ENCODE assay signal across 1 cellular context in the genomic region with DNA sequence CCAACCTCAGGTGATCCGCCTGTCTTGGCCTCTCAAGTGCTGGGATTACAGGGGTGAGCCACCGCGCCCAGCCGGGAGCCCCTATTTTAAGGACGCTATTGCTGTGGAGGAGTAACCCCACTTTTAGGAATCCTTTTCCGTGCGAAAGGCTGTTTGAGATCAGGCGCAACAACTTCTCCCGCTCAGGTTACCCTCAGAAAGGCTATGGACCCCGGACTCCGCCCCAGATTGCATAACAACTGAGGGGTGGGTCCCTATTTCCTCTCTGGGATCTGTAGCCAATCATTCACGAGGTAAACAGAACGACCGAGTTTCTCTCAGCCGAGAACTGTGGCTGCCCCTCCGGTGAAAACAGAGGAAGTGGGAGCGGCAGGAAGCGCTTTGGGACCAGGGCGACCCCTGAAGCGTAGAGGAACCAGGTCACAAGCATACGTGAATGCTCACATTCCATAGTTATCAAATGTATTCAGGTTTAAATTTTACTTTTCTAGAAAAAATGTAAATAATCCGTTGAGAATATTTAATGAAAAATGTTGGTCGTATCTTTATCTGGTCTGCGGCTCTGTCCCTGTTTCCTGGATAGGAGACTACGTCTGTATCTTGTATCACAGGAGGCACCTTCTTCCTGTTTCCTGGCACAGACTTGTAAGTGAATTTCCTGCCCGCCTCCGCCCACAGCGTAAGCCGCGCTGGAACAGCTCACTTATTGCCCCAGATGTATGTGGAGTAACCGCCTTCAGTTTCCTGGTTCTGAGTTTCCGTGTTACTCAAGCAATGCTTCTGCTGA.
TF ChIP-seq lines count a peak whose summit lies in the region.

No MANE protein-coding gene starts in this region.

TF ChIP-seq in K562, 482 proteins besides CTCF, POLR2A, EP300 and RAD21 (continued from another document and continues in another):
- TF ChIP-seq, protein P1, sequence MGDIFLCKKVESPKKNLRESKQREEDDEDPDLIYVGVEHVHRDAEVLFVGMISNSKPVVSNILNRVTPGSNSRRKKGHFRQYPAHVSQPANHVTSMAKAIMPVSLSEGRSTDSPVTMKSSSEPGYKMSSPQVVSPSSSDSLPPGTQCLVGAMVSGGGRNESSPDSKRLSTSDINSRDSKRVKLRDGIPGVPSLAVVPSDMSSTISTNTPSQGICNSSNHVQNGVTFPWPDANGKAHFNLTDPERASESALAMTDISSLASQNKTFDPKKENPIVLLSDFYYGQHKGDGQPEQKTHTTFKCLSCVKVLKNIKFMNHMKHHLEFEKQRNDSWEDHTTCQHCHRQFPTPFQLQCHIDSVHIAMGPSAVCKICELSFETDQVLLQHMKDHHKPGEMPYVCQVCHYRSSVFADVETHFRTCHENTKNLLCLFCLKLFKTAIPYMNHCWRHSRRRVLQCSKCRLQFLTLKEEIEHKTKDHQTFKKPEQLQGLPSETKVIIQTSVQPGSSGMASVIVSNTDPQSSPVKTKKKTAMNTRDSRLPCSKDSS (IDR thresholded peaks at IDR 0.05; ENCODE audit: low read depth, partially characterized antibody), result no peak
- TF ChIP-seq SRF (CRISPR knock-in tag; IDR thresholded peaks at IDR 0.05) (no peak; a peak in 1 of 4 replicates), ZNF436 (CRISPR knock-in tag; IDR thresholded peaks at IDR 0.05) (no peak), MCM5 (IDR thresholded peaks at IDR 0.05; ENCODE audit: low read depth) (no peak), CC2D1A (IDR thresholded peaks at IDR 0.05) (peak; percentile 62; the same call in 1 of the 2 replicates), BMI1 (IDR thresholded peaks at IDR 0.05; ENCODE audit: low read length) (no peak), RCOR1 (IDR thresholded peaks at IDR 0.05; ENCODE audit: borderline replicate concordance in 1 of 2, low read depth in 2 of 2, low read length in 2 of 2) (peak in 1 of 2 experiments; percentile 44; a peak in 2 of 4 replicates), ZBTB17 (CRISPR knock-in tag; IDR thresholded peaks at IDR 0.05) (no peak), POLR2B (IDR thresholded peaks at IDR 0.05; ENCODE audit: low read depth, partially characterized antibody) (peak; percentile 86), ZNF212 (CRISPR knock-in tag; IDR thresholded peaks at IDR 0.05) (no peak), EP400 (IDR thresholded peaks at IDR 0.05) (peak; percentile 79), GABPB2 (CRISPR knock-in tag; conservative IDR thresholded peaks at IDR 0.05) (no peak), SRSF9 (IDR thresholded peaks at IDR 0.05; ENCODE audit: borderline replicate concordance, low read depth, low read length) (no peak), ZNF717 (CRISPR knock-in tag; IDR thresholded peaks at IDR 0.05) (no peak), MCM2 (IDR thresholded peaks at IDR 0.05; ENCODE audit: low read depth) (no peak), SMAD1 (IDR thresholded peaks at IDR 0.05; ENCODE audit: low read depth, low read length, partially characterized antibody) (peak; percentile 91), ZNF124 (CRISPR knock-in tag; IDR thresholded peaks at IDR 0.05) (no peak), ZBED1 (IDR thresholded peaks at IDR 0.05) (no peak; the same call in 1 of the 2 replicates), CBX1 (IDR thresholded peaks at IDR 0.05; ENCODE audit: low read depth) (peak; percentile 16; the same call in 1 of the 2 replicates), U2AF1 (optimal IDR thresholded peaks at IDR 0.05; ENCODE audit: low read depth, low read length) (no peak), ILK (tag; IDR thresholded peaks at IDR 0.05; ENCODE audit: borderline replicate concordance, low read depth) (no peak), ZNF134 (CRISPR knock-in tag; conservative IDR thresholded peaks at IDR 0.05) (no peak), HOXB6 (CRISPR knock-in tag; IDR thresholded peaks at IDR 0.05; ENCODE audit: borderline replicate concordance) (no peak), MEF2D (tag; conservative IDR thresholded peaks at IDR 0.05; ENCODE audit: low read depth) (no peak), ZNF644 (tag; IDR thresholded peaks at IDR 0.05; ENCODE audit: low read depth) (0 out of 2 replicates have a peak, but pooled peaks have one; percentile 8), MYC (IDR thresholded peaks at IDR 0.05; ENCODE audit: low read depth, low read length) (peak; percentile 36; the same call in 1 of the 2 replicates), MYC (CRISPR knock-in tag; IDR thresholded peaks at IDR 0.05; ENCODE audit: borderline replicate concordance, low read depth) (no peak), COPS2 (conservative IDR thresholded peaks at IDR 0.05) (no peak), TRIM28 (IDR thresholded peaks at IDR 0.05) (no peak), EHMT2 (IDR thresholded peaks at IDR 0.05) (no peak), BHLHE40 (IDR thresholded peaks at IDR 0.05; ENCODE audit: low read length) (peak; percentile 37; the same call in 1 of the 2 replicates), SMARCB1 (IDR thresholded peaks at IDR 0.05; ENCODE audit: insufficient read length, low read depth) (no peak), NFRKB (IDR thresholded peaks at IDR 0.05; ENCODE audit: low read depth) (peak; percentile 80), PHF20 (IDR thresholded peaks at IDR 0.05; ENCODE audit: partially characterized antibody) (no peak), SP2 (IDR thresholded peaks at IDR 0.05; ENCODE audit: extremely low read depth, low read depth, low read length, poor library complexity, severe bottlenecking) (no peak), RBM14 (IDR thresholded peaks at IDR 0.05; ENCODE audit: borderline replicate concordance, insufficient read depth, low read depth, low read length) (no peak)
- TF ChIP-seq, protein P2, sequence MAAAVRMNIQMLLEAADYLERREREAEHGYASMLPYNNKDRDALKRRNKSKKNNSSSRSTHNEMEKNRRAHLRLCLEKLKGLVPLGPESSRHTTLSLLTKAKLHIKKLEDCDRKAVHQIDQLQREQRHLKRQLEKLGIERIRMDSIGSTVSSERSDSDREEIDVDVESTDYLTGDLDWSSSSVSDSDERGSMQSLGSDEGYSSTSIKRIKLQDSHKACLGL (CRISPR knock-in tag; IDR thresholded peaks at IDR 0.05; ENCODE audit: borderline replicate concordance, poor library complexity, severe bottlenecking), result no peak
- TF ChIP-seq, protein P3, sequence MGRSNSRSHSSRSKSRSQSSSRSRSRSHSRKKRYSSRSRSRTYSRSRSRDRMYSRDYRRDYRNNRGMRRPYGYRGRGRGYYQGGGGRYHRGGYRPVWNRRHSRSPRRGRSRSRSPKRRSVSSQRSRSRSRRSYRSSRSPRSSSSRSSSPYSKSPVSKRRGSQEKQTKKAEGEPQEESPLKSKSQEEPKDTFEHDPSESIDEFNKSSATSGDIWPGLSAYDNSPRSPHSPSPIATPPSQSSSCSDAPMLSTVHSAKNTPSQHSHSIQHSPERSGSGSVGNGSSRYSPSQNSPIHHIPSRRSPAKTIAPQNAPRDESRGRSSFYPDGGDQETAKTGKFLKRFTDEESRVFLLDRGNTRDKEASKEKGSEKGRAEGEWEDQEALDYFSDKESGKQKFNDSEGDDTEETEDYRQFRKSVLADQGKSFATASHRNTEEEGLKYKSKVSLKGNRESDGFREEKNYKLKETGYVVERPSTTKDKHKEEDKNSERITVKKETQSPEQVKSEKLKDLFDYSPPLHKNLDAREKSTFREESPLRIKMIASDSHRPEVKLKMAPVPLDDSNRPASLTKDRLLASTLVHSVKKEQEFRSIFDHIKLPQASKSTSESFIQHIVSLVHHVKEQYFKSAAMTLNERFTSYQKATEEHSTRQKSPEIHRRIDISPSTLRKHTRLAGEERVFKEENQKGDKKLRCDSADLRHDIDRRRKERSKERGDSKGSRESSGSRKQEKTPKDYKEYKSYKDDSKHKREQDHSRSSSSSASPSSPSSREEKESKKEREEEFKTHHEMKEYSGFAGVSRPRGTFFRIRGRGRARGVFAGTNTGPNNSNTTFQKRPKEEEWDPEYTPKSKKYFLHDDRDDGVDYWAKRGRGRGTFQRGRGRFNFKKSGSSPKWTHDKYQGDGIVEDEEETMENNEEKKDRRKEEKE (IDR thresholded peaks at IDR 0.05; ENCODE audit: borderline replicate concordance in 1 of 2, control insufficient read depth in 1 of 2, low read depth in 2 of 2, low read length in 1 of 2), result 0 out of 4 replicates have a peak, but pooled peaks of 1 of the 2 experiments have one; percentile 18
- TF ChIP-seq, protein P4, sequence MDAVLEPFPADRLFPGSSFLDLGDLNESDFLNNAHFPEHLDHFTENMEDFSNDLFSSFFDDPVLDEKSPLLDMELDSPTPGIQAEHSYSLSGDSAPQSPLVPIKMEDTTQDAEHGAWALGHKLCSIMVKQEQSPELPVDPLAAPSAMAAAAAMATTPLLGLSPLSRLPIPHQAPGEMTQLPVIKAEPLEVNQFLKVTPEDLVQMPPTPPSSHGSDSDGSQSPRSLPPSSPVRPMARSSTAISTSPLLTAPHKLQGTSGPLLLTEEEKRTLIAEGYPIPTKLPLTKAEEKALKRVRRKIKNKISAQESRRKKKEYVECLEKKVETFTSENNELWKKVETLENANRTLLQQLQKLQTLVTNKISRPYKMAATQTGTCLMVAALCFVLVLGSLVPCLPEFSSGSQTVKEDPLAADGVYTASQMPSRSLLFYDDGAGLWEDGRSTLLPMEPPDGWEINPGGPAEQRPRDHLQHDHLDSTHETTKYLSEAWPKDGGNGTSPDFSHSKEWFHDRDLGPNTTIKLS (IDR thresholded peaks at IDR 0.05; ENCODE audit: borderline replicate concordance, low read depth), result peak; percentile 51
- TF ChIP-seq, protein P5, sequence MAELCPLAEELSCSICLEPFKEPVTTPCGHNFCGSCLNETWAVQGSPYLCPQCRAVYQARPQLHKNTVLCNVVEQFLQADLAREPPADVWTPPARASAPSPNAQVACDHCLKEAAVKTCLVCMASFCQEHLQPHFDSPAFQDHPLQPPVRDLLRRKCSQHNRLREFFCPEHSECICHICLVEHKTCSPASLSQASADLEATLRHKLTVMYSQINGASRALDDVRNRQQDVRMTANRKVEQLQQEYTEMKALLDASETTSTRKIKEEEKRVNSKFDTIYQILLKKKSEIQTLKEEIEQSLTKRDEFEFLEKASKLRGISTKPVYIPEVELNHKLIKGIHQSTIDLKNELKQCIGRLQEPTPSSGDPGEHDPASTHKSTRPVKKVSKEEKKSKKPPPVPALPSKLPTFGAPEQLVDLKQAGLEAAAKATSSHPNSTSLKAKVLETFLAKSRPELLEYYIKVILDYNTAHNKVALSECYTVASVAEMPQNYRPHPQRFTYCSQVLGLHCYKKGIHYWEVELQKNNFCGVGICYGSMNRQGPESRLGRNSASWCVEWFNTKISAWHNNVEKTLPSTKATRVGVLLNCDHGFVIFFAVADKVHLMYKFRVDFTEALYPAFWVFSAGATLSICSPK (IDR thresholded peaks at IDR 0.05; ENCODE audit: borderline replicate concordance), result no peak
- TF ChIP-seq, protein P6, sequence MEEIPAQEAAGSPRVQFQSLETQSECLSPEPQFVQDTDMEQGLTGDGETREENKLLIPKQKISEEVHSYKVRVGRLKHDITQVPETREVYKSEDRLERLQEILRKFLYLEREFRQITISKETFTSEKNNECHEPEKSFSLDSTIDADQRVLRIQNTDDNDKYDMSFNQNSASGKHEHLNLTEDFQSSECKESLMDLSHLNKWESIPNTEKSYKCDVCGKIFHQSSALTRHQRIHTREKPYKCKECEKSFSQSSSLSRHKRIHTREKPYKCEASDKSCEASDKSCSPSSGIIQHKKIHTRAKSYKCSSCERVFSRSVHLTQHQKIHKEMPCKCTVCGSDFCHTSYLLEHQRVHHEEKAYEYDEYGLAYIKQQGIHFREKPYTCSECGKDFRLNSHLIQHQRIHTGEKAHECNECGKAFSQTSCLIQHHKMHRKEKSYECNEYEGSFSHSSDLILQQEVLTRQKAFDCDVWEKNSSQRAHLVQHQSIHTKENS (CRISPR knock-in tag; IDR thresholded peaks at IDR 0.05), result no peak
- TF ChIP-seq, protein P7, sequence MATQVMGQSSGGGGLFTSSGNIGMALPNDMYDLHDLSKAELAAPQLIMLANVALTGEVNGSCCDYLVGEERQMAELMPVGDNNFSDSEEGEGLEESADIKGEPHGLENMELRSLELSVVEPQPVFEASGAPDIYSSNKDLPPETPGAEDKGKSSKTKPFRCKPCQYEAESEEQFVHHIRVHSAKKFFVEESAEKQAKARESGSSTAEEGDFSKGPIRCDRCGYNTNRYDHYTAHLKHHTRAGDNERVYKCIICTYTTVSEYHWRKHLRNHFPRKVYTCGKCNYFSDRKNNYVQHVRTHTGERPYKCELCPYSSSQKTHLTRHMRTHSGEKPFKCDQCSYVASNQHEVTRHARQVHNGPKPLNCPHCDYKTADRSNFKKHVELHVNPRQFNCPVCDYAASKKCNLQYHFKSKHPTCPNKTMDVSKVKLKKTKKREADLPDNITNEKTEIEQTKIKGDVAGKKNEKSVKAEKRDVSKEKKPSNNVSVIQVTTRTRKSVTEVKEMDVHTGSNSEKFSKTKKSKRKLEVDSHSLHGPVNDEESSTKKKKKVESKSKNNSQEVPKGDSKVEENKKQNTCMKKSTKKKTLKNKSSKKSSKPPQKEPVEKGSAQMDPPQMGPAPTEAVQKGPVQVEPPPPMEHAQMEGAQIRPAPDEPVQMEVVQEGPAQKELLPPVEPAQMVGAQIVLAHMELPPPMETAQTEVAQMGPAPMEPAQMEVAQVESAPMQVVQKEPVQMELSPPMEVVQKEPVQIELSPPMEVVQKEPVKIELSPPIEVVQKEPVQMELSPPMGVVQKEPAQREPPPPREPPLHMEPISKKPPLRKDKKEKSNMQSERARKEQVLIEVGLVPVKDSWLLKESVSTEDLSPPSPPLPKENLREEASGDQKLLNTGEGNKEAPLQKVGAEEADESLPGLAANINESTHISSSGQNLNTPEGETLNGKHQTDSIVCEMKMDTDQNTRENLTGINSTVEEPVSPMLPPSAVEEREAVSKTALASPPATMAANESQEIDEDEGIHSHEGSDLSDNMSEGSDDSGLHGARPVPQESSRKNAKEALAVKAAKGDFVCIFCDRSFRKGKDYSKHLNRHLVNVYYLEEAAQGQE (CRISPR knock-in tag; IDR thresholded peaks at IDR 0.05; ENCODE audit: low read depth), result no peak
- TF ChIP-seq, protein P8, sequence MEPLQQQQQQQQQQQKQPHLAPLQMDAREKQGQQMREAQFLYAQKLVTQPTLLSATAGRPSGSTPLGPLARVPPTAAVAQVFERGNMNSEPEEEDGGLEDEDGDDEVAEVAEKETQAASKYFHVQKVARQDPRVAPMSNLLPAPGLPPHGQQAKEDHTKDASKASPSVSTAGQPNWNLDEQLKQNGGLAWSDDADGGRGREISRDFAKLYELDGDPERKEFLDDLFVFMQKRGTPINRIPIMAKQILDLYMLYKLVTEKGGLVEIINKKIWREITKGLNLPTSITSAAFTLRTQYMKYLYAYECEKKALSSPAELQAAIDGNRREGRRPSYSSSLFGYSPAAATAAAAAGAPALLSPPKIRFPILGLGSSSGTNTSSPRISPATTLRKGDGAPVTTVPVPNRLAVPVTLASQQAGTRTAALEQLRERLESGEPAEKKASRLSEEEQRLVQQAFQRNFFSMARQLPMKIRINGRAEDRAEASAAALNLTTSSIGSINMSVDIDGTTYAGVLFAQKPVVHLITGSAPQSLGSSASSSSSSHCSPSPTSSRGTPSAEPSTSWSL (CRISPR knock-in tag; IDR thresholded peaks at IDR 0.05; ENCODE audit: borderline replicate concordance), result no peak
- TF ChIP-seq, protein P9, sequence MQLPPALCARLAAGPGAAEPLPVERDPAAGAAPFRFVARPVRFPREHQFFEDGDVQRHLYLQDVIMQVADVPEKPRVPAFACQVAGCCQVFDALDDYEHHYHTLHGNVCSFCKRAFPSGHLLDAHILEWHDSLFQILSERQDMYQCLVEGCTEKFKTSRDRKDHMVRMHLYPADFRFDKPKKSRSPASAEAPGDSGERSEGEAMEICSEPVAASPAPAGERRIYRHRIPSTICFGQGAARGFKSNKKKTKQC (CRISPR knock-in tag; IDR thresholded peaks at IDR 0.05), result no peak; the same call in 1 of the 2 replicates
